8 cellular contexts compared by ENCODE assay signal in genomic region chr14:35405304-35405996, GRCh38. TPM values are rescaled to one million over a fixed set of nuclear protein-coding genes. Genes with fewer than 3 reads are reported as not detected.
DNase-seq lines count a peak whose midpoint lies in the region; ATAC-seq and TF ChIP-seq lines count a peak whose summit lies in the region.

No MANE protein-coding gene starts in this region.

- TF ChIP-seq EP300 in suprapubic skin (IDR thresholded peaks at IDR 0.05): no peak

- H3K4me3 ChIP-seq in HL-60 (replicated peaks; ENCODE audit: insufficient read depth, low read length) (peak overlapping the region; percentile 59), astrocyte of the spinal cord (ENCODE audit: low read depth, low read length) (peak overlapping the region; percentile 82), suprapubic skin (peak overlapping the region; percentile 97)

- DNase-seq in Ammon's horn (ENCODE audit: low spot score) (peak; percentile 44), HL-60 (ENCODE audit: low read depth in 1 of 2, low spot score in 1 of 2) (no peak), astrocyte of the spinal cord (ENCODE audit: low read depth, low spot score) (no peak), suprapubic skin (ENCODE audit: low spot score in 2 of 2) (no peak), HuH-7.5 (ENCODE audit: low spot score) (no peak)

- H3K4me1 ChIP-seq in suprapubic skin: peaks cover 60% of the 10 kb centered on the region

- in situ Hi-C loops in astrocyte of the spinal cord (cut with HindIII; ENCODE audit: low sequenced_read_pairs): no loop called here

- no peak for TF ChIP-seq CTCF in HL-60 (IDR thresholded peaks at IDR 0.05; ENCODE audit: insufficient read depth, low read length)
- no peak for TF ChIP-seq CTCF in astrocyte of the spinal cord (IDR thresholded peaks at IDR 0.05; ENCODE audit: low read depth, low read length)
- TF ChIP-seq CTCF in suprapubic skin (IDR thresholded peaks at IDR 0.05): no peak

- no peaks in the 10 kb centered on the region for H3K27me3 ChIP-seq in HL-60 (ENCODE audit: insufficient read depth, poor library complexity, severe bottlenecking)
- no peaks in the 10 kb centered on the region for H3K27me3 ChIP-seq in layer of hippocampus (ENCODE audit: control insufficient read depth, insufficient read depth, low read length)
- H3K27me3 ChIP-seq in suprapubic skin: no peaks in the 10 kb centered on the region

- ATAC-seq in GM21526 (IDR thresholded peaks at IDR 0.05; ENCODE audit: low FRiP score, unreplicated experiment): no peak
- no peak for ATAC-seq in HG02885 (IDR thresholded peaks at IDR 0.05; ENCODE audit: poor library complexity, unreplicated experiment)

- H3K9me3 ChIP-seq in suprapubic skin: no peaks in the 10 kb centered on the region

- H3K27ac ChIP-seq in HL-60 (replicated peaks): peak overlapping the region; percentile 98
- peak overlapping the region; percentile 99 for H3K27ac ChIP-seq in layer of hippocampus (ENCODE audit: low read depth, low read length)
- peak overlapping the region; percentile 100 for H3K27ac ChIP-seq in suprapubic skin

- 31% methylated on average over 14 of the region's 14 CpGs for WGBS in suprapubic skin

- peaks cover 32% of the 10 kb centered on the region for H3K36me3 ChIP-seq in suprapubic skin

- TF ChIP-seq POLR2A in suprapubic skin (IDR thresholded peaks at IDR 0.05): no peak

RNA-seq across cellular contexts. Expression of gene NFKBIA, which starts 0.9 kb away (rescaled TPM):
- total RNA-seq in suprapubic skin: 100 to 1,000 TPM; 510 to 768 (median 735) TPM
